1 cellular context compared by ENCODE assay signal in genomic region chr5:180683523-180683922, GRCh38.
TF ChIP-seq lines count a peak whose summit lies in the region.

No MANE protein-coding gene starts in this region.

TF ChIP-seq in HepG2, 621 proteins besides CTCF, POLR2A, EP300 and RAD21 (continued from another document):
- TF ChIP-seq ZGPAT (CRISPR knock-in tag; IDR thresholded peaks at IDR 0.05) = no peak
- TF ChIP-seq, protein P1, sequence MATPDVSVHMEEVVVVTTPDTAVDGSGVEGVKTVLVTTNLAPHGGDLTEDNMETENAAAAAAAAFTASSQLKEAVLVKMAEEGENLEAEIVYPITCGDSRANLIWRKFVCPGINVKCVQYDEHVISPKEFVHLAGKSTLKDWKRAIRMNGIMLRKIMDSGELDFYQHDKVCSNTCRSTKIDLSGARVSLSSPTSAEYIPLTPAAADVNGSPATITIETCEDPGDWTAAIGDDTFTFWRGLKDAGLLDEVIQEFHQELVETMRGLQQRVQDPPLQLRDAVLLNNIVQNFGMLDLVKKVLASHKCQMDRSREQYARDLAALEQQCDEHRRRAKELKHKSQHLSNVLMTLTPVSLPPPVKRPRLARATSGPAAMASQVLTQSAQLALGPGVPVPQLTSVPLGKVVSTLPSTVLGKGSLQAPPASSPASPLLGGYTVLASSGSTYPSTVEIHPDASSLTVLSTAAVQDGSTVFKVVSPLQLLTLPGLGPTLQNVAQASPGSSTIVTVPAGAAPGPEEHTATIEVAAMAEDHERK (CRISPR knock-in tag; IDR thresholded peaks at IDR 0.05; ENCODE audit: low read depth) = no peak
- TF ChIP-seq FOXK1 (CRISPR knock-in tag; IDR thresholded peaks at IDR 0.05; ENCODE audit: borderline replicate concordance, low read depth) = no peak
- TF ChIP-seq, protein P2, sequence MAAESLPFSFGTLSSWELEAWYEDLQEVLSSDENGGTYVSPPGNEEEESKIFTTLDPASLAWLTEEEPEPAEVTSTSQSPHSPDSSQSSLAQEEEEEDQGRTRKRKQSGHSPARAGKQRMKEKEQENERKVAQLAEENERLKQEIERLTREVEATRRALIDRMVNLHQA (CRISPR knock-in tag; IDR thresholded peaks at IDR 0.05) = no peak
- TF ChIP-seq ARNTL (CRISPR knock-in tag; IDR thresholded peaks at IDR 0.05) = 0 out of 2 replicates have a peak, but pooled peaks have one; percentile 33
- TF ChIP-seq ZBTB1 (CRISPR knock-in tag; IDR thresholded peaks at IDR 0.05; ENCODE audit: borderline replicate concordance) = no peak
- TF ChIP-seq HOXD1 (CRISPR knock-in tag; IDR thresholded peaks at IDR 0.05) = no peak
- no peak for TF ChIP-seq THAP7 (CRISPR knock-in tag; IDR thresholded peaks at IDR 0.05)
- no peak for TF ChIP-seq SRF (IDR thresholded peaks at IDR 0.05; ENCODE audit: low read depth, low read length)
- no peak for TF ChIP-seq CBX5 (CRISPR knock-in tag; IDR thresholded peaks at IDR 0.05; ENCODE audit: borderline replicate concordance)
- peak; percentile 63 for TF ChIP-seq HNF4A (CRISPR knock-in tag; IDR thresholded peaks at IDR 0.05)
- TF ChIP-seq ZNF18 (CRISPR knock-in tag; IDR thresholded peaks at IDR 0.05; ENCODE audit: insufficient replicate concordance) = no peak
- TF ChIP-seq TOPORS (CRISPR knock-in tag; IDR thresholded peaks at IDR 0.05) = no peak
- peak; percentile 19; the same call in 1 of the 2 replicates for TF ChIP-seq SALL1 (CRISPR knock-in tag; IDR thresholded peaks at IDR 0.05)
- TF ChIP-seq NR3C1 (CRISPR knock-in tag; IDR thresholded peaks at IDR 0.05) = no peak
